Comparison of ENCODE assay signal across 7 cellular contexts in genomic region chr2:25251461-25252273, GRCh38.
A peak's percentile ranks its signal among the peaks of the same experiment; 100 is the strongest.
DNase-seq lines count a peak whose midpoint lies in the region; ATAC-seq and TF ChIP-seq lines count a peak whose summit lies in the region.

No MANE protein-coding gene starts in this region.

- no peak for TF ChIP-seq CTCF in GM12875 (IDR thresholded peaks at IDR 0.05; ENCODE audit: borderline replicate concordance, insufficient read depth, low read depth, low read length)

- ATAC-seq in HG03039 (IDR thresholded peaks at IDR 0.05; ENCODE audit: unreplicated experiment) = no peak

- DNase-seq in HK-2 (ENCODE audit: unreplicated experiment) (peak; percentile 52), T-helper 9 cell (peak; percentile 32), left kidney (ENCODE audit: low read depth, low spot score) (peak; percentile 79)
- peak; percentile 19 for DNase-seq in stimulated activated CD4-positive, alpha-beta T cell treated with anti-CD3 and anti-CD28 coated beads, Interleukin-4, amount 100 ng/mL, for 4 hours

- H3K4me3 ChIP-seq in GM12875 (ENCODE audit: low read depth, low read length) = peak overlapping the region; percentile 72

- peak overlapping the region; percentile 65 for H3K27ac ChIP-seq in cingulate gyrus (ENCODE audit: low read depth, low read length)

Comparison
In these comparisons a context has a peak if more than half of its experiments do, and no peak if none do; other contexts are left out.
1. DNase-seq: peak in every context shown above with its lines; median percentile 79 in left kidney; 52 in HK-2; 32 in T-helper 9 cell; 19 in stimulated activated CD4-positive, alpha-beta T cell treated with anti-CD3 and anti-CD28 coated beads, Interleukin-4, amount 100 ng/mL, for 4 hours.